In the genomic region with DNA sequence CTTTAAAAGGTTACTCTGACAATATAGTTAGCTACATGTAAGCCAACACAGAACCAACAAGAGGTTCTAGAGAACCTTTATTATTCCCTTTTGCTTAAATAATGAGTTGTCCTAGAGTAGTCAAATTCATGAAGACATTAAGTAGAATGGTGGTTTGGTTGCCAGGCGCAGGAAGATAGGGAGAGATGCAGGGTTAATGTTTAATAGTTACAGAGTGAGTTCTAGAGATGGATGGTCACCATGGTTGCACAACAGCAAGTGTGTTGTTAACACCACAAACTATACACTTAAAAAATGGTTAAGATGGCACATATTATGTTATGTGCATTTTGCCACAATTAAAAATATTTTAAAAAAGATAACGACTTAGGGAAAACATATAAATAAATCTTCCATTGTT, we compare ENCODE assay signal across 31 cellular contexts. TPM values are rescaled to one million over a fixed set of nuclear protein-coding genes. Genes with fewer than 3 reads are reported as not detected.
"Had no signal": no experiment of that assay in that cellular context is flagged by ENCODE, and none has a peak within 500 bp of the region (broad histone marks: within the 10 kb centered on the region; RNA-seq: fewer than 3 reads in every experiment).

No MANE protein-coding gene starts in this region.

- ATAC-seq: heart right ventricle; left lung; mucosa of descending colon; natural killer cell treated with Interleukin-12 subunit alpha and Interleukin-12 subunit beta and Interleukin-15 and Interleukin-18, amount 100 ng/mL, for 72 hours; right cardiac atrium; stimulated activated naive B cell treated with anti-CD40 and anti-IgM and Interleukin-4, amounts not matched to agents 10 μg/mL and 1 μg/mL and 100 μg/mL, for 72 hours had no signal

- H3K4me1 Mint-ChIP-seq: mesothelial cell of epicardium, naive B cell, neural crest cell had no signal

- H3K27ac ChIP-seq: colonic mucosa, esophagus squamous epithelium, heart right ventricle, left lung, neutrophil, parathyroid adenoma, prostate gland, skin epidermis, thoracic aorta, tibial nerve, upper lobe of right lung, uterus had no signal

- H3K36me3 ChIP-seq: colonic mucosa, esophagus squamous epithelium, heart right ventricle, left lung, neutrophil, prostate gland, thoracic aorta, tibial nerve, upper lobe of right lung, uterus had no signal

- DNase-seq: colonic mucosa; effector memory CD4-positive, alpha-beta T cell; erythroblast; esophagus squamous epithelium; foreskin melanocyte; glutamatergic neuron; heart right ventricle; hippocampal formation; islet precursor cell; kidney glomerular epithelial cell; left lung; mesenchymal stem cell; mucosa of descending colon; naive B cell; right cardiac atrium; stimulated activated CD4-positive, alpha-beta T cell treated with anti-CD3 and anti-CD28 coated beads, Interleukin-15, amount 100 ng/mL, for 24 hours; stimulated activated CD4-positive, alpha-beta T cell treated with anti-CD3 and anti-CD28 coated beads, Interleukin-2, amount 100 ng/mL, for 48 hours; stimulated activated naive B cell treated with anti-CD40 and anti-IgM and Interleukin-4, amounts not matched to agents 10 μg/mL and 1 μg/mL and 100 μg/mL, for 72 hours; upper lobe of right lung; uterus had no signal

- H3K4me1 ChIP-seq: colonic mucosa, esophagus squamous epithelium, heart right ventricle, prostate gland, tibial nerve, upper lobe of right lung, uterus had no signal

- H3K9me3 ChIP-seq: colonic mucosa, esophagus squamous epithelium, heart right ventricle, left lung, mucosa of descending colon, neutrophil, prostate gland, thoracic aorta, tibial nerve, upper lobe of right lung, uterus had no signal

- H3K4me3 Mint-ChIP-seq: dendritic cell treated with granulocyte-macrophage colony-stimulating factor and Interleukin-4, amounts not matched to agents 40 ng/mL and 50 ng/mL, for 4 days; mesothelial cell of epicardium; naive B cell; natural killer cell treated with Interleukin-12 subunit alpha and Interleukin-12 subunit beta and Interleukin-15 and Interleukin-18, amount 100 ng/mL, for 72 hours; neural crest cell; stimulated activated naive B cell treated with anti-CD40 and anti-IgM and Interleukin-4, amounts not matched to agents 10 μg/mL and 1 μg/mL and 100 μg/mL, for 72 hours; stimulated activated naive CD8-positive, alpha-beta T cell treated with anti-CD3 and anti-CD28 coated beads, Interleukin-15, Interleukin-2, amounts not matched to agents 100 ng/mL and 50 ng/mL, for 24 hours had no signal

- H3K36me3 Mint-ChIP-seq: mesothelial cell of epicardium; naive B cell; natural killer cell treated with Interleukin-12 subunit alpha and Interleukin-12 subunit beta and Interleukin-15 and Interleukin-18, amount 100 ng/mL, for 72 hours; stimulated activated naive B cell treated with anti-CD40 and anti-IgM and Interleukin-4, amounts not matched to agents 10 μg/mL and 1 μg/mL and 100 μg/mL, for 72 hours had no signal

- H3K9me3 Mint-ChIP-seq: dendritic cell treated with granulocyte-macrophage colony-stimulating factor and Interleukin-4, amounts not matched to agents 40 ng/mL and 50 ng/mL, for 4 days; mesothelial cell of epicardium; naive B cell; natural killer cell treated with Interleukin-12 subunit alpha and Interleukin-12 subunit beta and Interleukin-15 and Interleukin-18, amount 100 ng/mL, for 72 hours; neural crest cell; stimulated activated naive B cell treated with anti-CD40 and anti-IgM and Interleukin-4, amounts not matched to agents 10 μg/mL and 1 μg/mL and 100 μg/mL, for 72 hours; stimulated activated naive CD8-positive, alpha-beta T cell treated with anti-CD3 and anti-CD28 coated beads, Interleukin-15, Interleukin-2, amounts not matched to agents 100 ng/mL and 50 ng/mL, for 24 hours had no signal

- H3K27me3 Mint-ChIP-seq: dendritic cell treated with granulocyte-macrophage colony-stimulating factor and Interleukin-4, amounts not matched to agents 40 ng/mL and 50 ng/mL, for 4 days had no signal

- H3K27me3 ChIP-seq: colonic mucosa, esophagus squamous epithelium, heart right ventricle, left lung, tibial nerve, upper lobe of right lung, uterus had no signal

- H3K4me3 ChIP-seq: colonic mucosa, esophagus squamous epithelium, heart right ventricle, left lung, mucosa of descending colon, prostate gland, skin epidermis, thoracic aorta, tibial nerve, upper lobe of right lung, uterus had no signal

- H3K27ac Mint-ChIP-seq: mesothelial cell of epicardium; naive B cell; natural killer cell treated with Interleukin-12 subunit alpha and Interleukin-12 subunit beta and Interleukin-15 and Interleukin-18, amount 100 ng/mL, for 72 hours; stimulated activated naive B cell treated with anti-CD40 and anti-IgM and Interleukin-4, amounts not matched to agents 10 μg/mL and 1 μg/mL and 100 μg/mL, for 72 hours; stimulated activated naive CD8-positive, alpha-beta T cell treated with anti-CD3 and anti-CD28 coated beads, Interleukin-15, Interleukin-2, amounts not matched to agents 100 ng/mL and 50 ng/mL, for 24 hours had no signal

RNA-seq across cellular contexts. Expression of a gene that starts 26.2 kb away (rescaled TPM):
- total RNA-seq: natural killer cell treated with Interleukin-12 subunit alpha and Interleukin-12 subunit beta and Interleukin-15 and Interleukin-18, amount 100 ng/mL, for 72 hours had no signal
